In the genomic region with DNA sequence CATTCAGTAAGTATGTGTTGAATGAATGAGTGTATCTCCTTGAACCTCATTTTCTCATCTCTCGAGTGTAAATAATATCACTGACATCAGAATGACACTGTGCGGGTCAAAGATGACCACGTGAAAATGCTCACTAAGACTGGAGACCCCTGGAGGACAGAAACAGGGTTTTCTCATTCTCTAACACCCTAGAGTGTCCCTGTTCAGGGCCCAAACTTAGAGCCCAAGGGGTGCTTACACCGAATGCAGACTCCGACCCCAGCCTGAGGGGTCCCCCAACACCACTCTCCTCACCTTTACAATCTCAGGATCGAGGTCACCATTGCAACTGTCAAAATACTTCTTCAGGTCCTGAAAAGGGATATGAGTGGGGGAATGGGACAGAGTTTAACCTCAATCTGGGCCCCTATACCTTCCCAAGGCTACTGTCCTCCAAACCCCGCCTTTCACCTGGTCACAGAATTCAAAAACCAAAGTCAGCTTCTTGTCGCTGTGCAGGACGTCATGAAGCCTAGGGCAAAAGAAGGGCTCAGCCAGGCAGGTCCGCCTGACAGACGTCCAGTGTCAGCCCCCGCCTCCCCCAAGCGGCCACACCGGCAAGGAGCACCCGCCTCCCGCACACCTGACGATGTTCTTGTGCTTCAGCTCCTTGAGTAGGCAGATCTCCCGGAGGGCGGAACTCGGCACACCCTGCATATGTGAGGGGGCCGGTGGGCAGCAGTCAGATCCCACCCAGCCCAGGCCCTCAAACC, we compare ENCODE assay signal across 8 cellular contexts. TPM values are rescaled to one million over a fixed set of nuclear protein-coding genes. Genes with fewer than 3 reads are reported as not detected.
DNase-seq lines count a peak whose midpoint lies in the region; ATAC-seq, FAIRE-seq and TF ChIP-seq lines count a peak whose summit lies in the region.
"Had no signal": no experiment of that assay in that cellular context is flagged by ENCODE, and none has a peak within 500 bp of the region (broad histone marks: within the 10 kb centered on the region; RNA-seq: fewer than 3 reads in every experiment).

No MANE protein-coding gene starts in this region.

- TF ChIP-seq POLR2A in HepG2 (IDR thresholded peaks at IDR 0.05; ENCODE audit: insufficient read depth in 1 of 2, low read depth in 2 of 2, low read length in 2 of 2) = no peak

- H3K27ac Mint-ChIP-seq in CD8-positive, alpha-beta T cell = no peak overlapping the region
- H3K27ac Mint-ChIP-seq in activated B cell treated with CpG ODN at 0.5 μM for 24 hours = no peak overlapping the region

- peaks cover 8% of the 10 kb centered on the region for H3K36me3 Mint-ChIP-seq in CD8-positive, alpha-beta T cell
- H3K36me3 Mint-ChIP-seq in activated B cell treated with CpG ODN at 0.5 μM for 24 hours (ENCODE audit: low read depth) = peaks cover 7% of the 10 kb centered on the region

- no peak for FAIRE-seq in HepG2 (lab: Jason Lieb, UNC)
- FAIRE-seq: GM18507 had no signal

- WGBS in HepG2 (ENCODE audit: low lambda C conversion rate) = 67% methylated on average over 9 of the region's 21 CpGs

- H3K9me3 Mint-ChIP-seq in CD8-positive, alpha-beta T cell = no peaks in the 10 kb centered on the region
- no peaks in the 10 kb centered on the region for H3K9me3 Mint-ChIP-seq in activated B cell treated with CpG ODN at 0.5 μM for 24 hours

- H3K4me3 Mint-ChIP-seq in CD8-positive, alpha-beta T cell = peak overlapping the region; percentile 78
- H3K4me3 Mint-ChIP-seq in activated B cell treated with CpG ODN at 0.5 μM for 24 hours = peak overlapping the region; percentile 92

- POLR2A ChIA-PET in CD8-positive, alpha-beta T cell (lab: Charles Lee) = interaction anchor here (1.7 kb wide), 1 partner anchor 28 kb away, joined by 8 read pairs; a partner anchor contains a TSS
- POLR2A ChIA-PET in activated B cell treated with CpG ODN at 0.5 μM for 24 hours (lab: Charles Lee) (no interaction called here), HepG2 (lab: Yijun Ruan, JAX) (interaction anchor here (1.3 to 1.8 kb wide), 2 partner anchors 28 to 47 kb away, joined by 4 to 6 read pairs; a partner anchor contains a TSS)

- H3K27me3 ChIP-seq in CD8-positive, alpha-beta T cell (ENCODE audit: insufficient read depth, low read length) = no peaks in the 10 kb centered on the region
- H3K27me3 ChIP-seq in HepG2 (ENCODE audit: control insufficient read depth in 1 of 2, insufficient read depth in 2 of 2, low read length in 2 of 2) = no peaks in the 10 kb centered on the region; a peak in 1 of 5 replicates

- peaks cover 13% of the 10 kb centered on the region for H3K79me2 ChIP-seq in HepG2 (ENCODE audit: insufficient read depth, low read length)

- H4K20me1 ChIP-seq in HepG2 (ENCODE audit: insufficient read depth, low read length) = no peaks in the 10 kb centered on the region

- BruUV-seq in HepG2 (replicated peaks; lab: Mats Ljungman, UMichigan) = no TSS peak

- H3K27me3 Mint-ChIP-seq in CD8-positive, alpha-beta T cell (ENCODE audit: low read depth) = peaks cover 4% of the 10 kb centered on the region
- H3K27me3 Mint-ChIP-seq in activated B cell treated with CpG ODN at 0.5 μM for 24 hours = peaks cover 4% of the 10 kb centered on the region

- TF ChIP-seq EP300 in HepG2 (IDR thresholded peaks at IDR 0.05; ENCODE audit: low read depth in 2 of 2, low read length in 2 of 2) (no peak), HepG2 (CRISPR knock-in tag; IDR thresholded peaks at IDR 0.05; ENCODE audit: borderline replicate concordance) (no peak)

- TF ChIP-seq CTCF in CD8-positive, alpha-beta T cell (IDR thresholded peaks at IDR 0.05) = no peak
- TF ChIP-seq CTCF in activated B cell treated with CpG ODN at 0.5 μM for 24 hours (IDR thresholded peaks at IDR 0.05) = no peak
- peak; percentile 52; the same call in 1 of the 2 replicates for TF ChIP-seq CTCF in HepG2 (CRISPR knock-in tag; IDR thresholded peaks at IDR 0.05)

- no peak for DNase-seq in CD8-positive, alpha-beta T cell
- no peak for DNase-seq in activated B cell treated with CpG ODN at 0.5 μM for 24 hours
- no peak for DNase-seq in HepG2 (ENCODE audit: low spot score)
- DNase-seq in activated CD4-positive, alpha-beta T cell treated with anti-CD3 and anti-CD28 coated beads for 1 hour = no peak
- DNase-seq in DMS153 (lab: John Stamatoyannopoulos, UW) = no peak
- DNase-seq: NCI-H1048 had no signal

- peaks cover 39% of the 10 kb centered on the region for H3K4me1 Mint-ChIP-seq in CD8-positive, alpha-beta T cell (ENCODE audit: low read depth)
- H3K4me1 Mint-ChIP-seq in activated B cell treated with CpG ODN at 0.5 μM for 24 hours = peaks cover 36% of the 10 kb centered on the region

- no peak overlapping the region for H2AFZ ChIP-seq in HepG2 (ENCODE audit: low read length)

- no peak for TF ChIP-seq RAD21 in HepG2 (CRISPR knock-in tag; IDR thresholded peaks at IDR 0.05)

- H3K9me3 ChIP-seq in CD8-positive, alpha-beta T cell (ENCODE audit: low read length) = no peaks in the 10 kb centered on the region
- H3K9me3 ChIP-seq in HepG2 (ENCODE audit: low read length) = no peaks in the 10 kb centered on the region

- H3K4me2 ChIP-seq in HepG2 (ENCODE audit: low read depth, low read length) = peak overlapping the region; percentile 99

- peak overlapping the region; percentile 72; the same call in 1 of the 2 replicates for H3K9ac ChIP-seq in HepG2 (ENCODE audit: insufficient read depth, low read depth, low read length)

- no peak for ATAC-seq in CD8-positive, alpha-beta T cell
- ATAC-seq in activated B cell treated with CpG ODN at 0.5 μM for 24 hours (ENCODE audit: low read depth) (no peak), HepG2 (no peak), GM18909 (IDR thresholded peaks at IDR 0.05; ENCODE audit: poor library complexity, unreplicated experiment) (no peak)

- in situ Hi-C loops in HepG2 (cut with HindIII; ENCODE audit: extremely low pct_ligation_motif_present, low pct_unique_long_range_greater_than_20kb) = no loop called here

- no peak overlapping the region for H3K4me3 ChIP-seq in CD8-positive, alpha-beta T cell (ENCODE audit: low read depth, low read length)
- peak overlapping the region; percentile 75 to 90 (median 76) for H3K4me3 ChIP-seq in HepG2 (replicated peaks in 1 of 3; ENCODE audit: insufficient read depth in 1 of 3, low read depth in 2 of 3, low read length in 3 of 3)

- no peaks in the 10 kb centered on the region for H3K36me3 ChIP-seq in CD8-positive, alpha-beta T cell (ENCODE audit: insufficient read depth, low read length)
- 0 out of 5 replicates have a peak, but pooled peaks cover 0 to 2% of the 10 kb centered on the region in 2 experiments for H3K36me3 ChIP-seq in HepG2 (replicated peaks in 1 of 2; ENCODE audit: control insufficient read depth in 1 of 2, insufficient read depth in 2 of 2, low read length in 2 of 2)

- intact Hi-C loops in CD8-positive, alpha-beta T cell (cut with DNase I, micrococcal nuclease) = loop anchor here (5.0 to 10.0 kb wide), 4 partner anchors 39 to 1432 kb away; a partner anchor contains a TSS
- intact Hi-C loops in activated B cell treated with CpG ODN at 0.5 μM for 24 hours (cut with micrococcal nuclease) = loop anchor here (10.0 kb wide), 2 partner anchors 288 to 1222 kb away; a partner anchor contains a TSS
- intact Hi-C loops in HepG2 (cut with micrococcal nuclease; ENCODE audit: unreplicated experiment) = no loop called here

- peaks cover 42% of the 10 kb centered on the region for H3K4me1 ChIP-seq in CD8-positive, alpha-beta T cell (ENCODE audit: insufficient read depth, low read length)
- peaks cover 34% of the 10 kb centered on the region for H3K4me1 ChIP-seq in HepG2 (ENCODE audit: insufficient read depth, low read length)

- no peak overlapping the region for H3K27ac ChIP-seq in CD8-positive, alpha-beta T cell (ENCODE audit: low read depth, low read length)
- no peak overlapping the region for H3K27ac ChIP-seq in HepG2 (ENCODE audit: extremely low read length, insufficient read depth, low read length)

- CTCF ChIA-PET in CD8-positive, alpha-beta T cell (lab: Charles Lee) = interaction anchor here (1.0 kb wide), 1 partner anchor 38 kb away, joined by 4 read pairs; no protein-coding TSS in a partner anchor
- CTCF ChIA-PET in activated B cell treated with CpG ODN at 0.5 μM for 24 hours (lab: Charles Lee) (no interaction called here), HepG2 (lab: Yijun Ruan, JAX; ENCODE audit: low intra/inter-chr PET ratio, low total read pairs) (interaction anchor here (0.7 kb wide), 1 partner anchor 28 kb away, joined by 3 read pairs; a partner anchor contains a TSS)

RNA-seq across cellular contexts. Expression of a gene that starts 1.2 kb away (rescaled TPM):
- total RNA-seq in CD8-positive, alpha-beta T cell = 1 to 10 TPM; 1.9 to 2.7 TPM
- total RNA-seq in activated B cell treated with CpG ODN at 0.5 μM for 24 hours (7.5 and 8.1 TPM in 2 replicates), HepG2 (2016; rRNA removed; fragmentation: Illumina TruSeq; extraction: Trizol) (21.3 and 22.6 TPM in 2 replicates)
- total RNA-seq in HepG2 (2016; cell fraction: cytosol; rRNA removed; fragmentation: Illumina TruSeq; extraction: Trizol; ENCODE audit: low read depth) = 12.6 and 13.7 TPM in 2 replicates
- total RNA-seq in HepG2 (2016; cell fraction: insoluble cytoplasmic fraction; rRNA removed; fragmentation: Illumina TruSeq; extraction: Trizol) = 20.7 and 24.2 TPM in 2 replicates
- 11.2 and 14.0 TPM in 2 replicates for total RNA-seq in HepG2 (2016; cell fraction: membrane; rRNA removed; fragmentation: Illumina TruSeq; extraction: Trizol)
- total RNA-seq in HepG2 (2016; cell fraction: nucleus; rRNA removed; fragmentation: Illumina TruSeq; extraction: Trizol) = 11.2 and 11.8 TPM in 2 replicates
- 16.4 and 17.3 TPM in 2 replicates for polyA plus RNA-seq in HepG2 (2011; rRNA removed)
- 19.6 and 22.3 TPM in 2 replicates for polyA plus RNA-seq in HepG2 (2011; cell fraction: cytosol; rRNA removed)
- polyA plus RNA-seq in HepG2 (2011; cell fraction: nucleus; rRNA removed) = 13.9 TPM in 2 replicates
- polyA plus RNA-seq in HepG2 (2012) = 12.1 and 12.5 TPM in 2 replicates
- 8.2 and 9.4 TPM in 2 replicates for polyA plus RNA-seq in HepG2 (2016; cell fraction: cytosol; fragmentation: Illumina TruSeq; extraction: Trizol; ENCODE audit: low read depth)
- 24.7 and 27.5 TPM in 2 replicates for polyA plus RNA-seq in HepG2 (2016; cell fraction: insoluble cytoplasmic fraction; fragmentation: Illumina TruSeq; extraction: Trizol; ENCODE audit: low read depth)
- polyA plus RNA-seq in HepG2 (2016; cell fraction: membrane; fragmentation: Illumina TruSeq; extraction: Trizol; ENCODE audit: low read depth) = 9.4 and 11.3 TPM in 2 replicates
- polyA plus RNA-seq in HepG2 (2016; cell fraction: nucleus; fragmentation: Illumina TruSeq; extraction: Trizol; ENCODE audit: insufficient read depth, low read depth) = 18.0 and 20.6 TPM in 2 replicates
- 36.0 and 75.6 TPM in 2 replicates for polyA minus RNA-seq in HepG2 (2011; rRNA and poly(A)+ RNA removed; ENCODE audit: low replicate concordance)
- polyA minus RNA-seq in HepG2 (2011; cell fraction: cytosol; rRNA and poly(A)+ RNA removed) = 8.6 and 12.4 TPM in 2 replicates
- polyA minus RNA-seq in HepG2 (2011; cell fraction: nucleus; rRNA and poly(A)+ RNA removed) = 7.0 and 11.7 TPM in 2 replicates

RNA-seq across cellular contexts. Expression of a gene that starts 2.9 kb away (rescaled TPM):
- total RNA-seq in CD8-positive, alpha-beta T cell = 10 to 100 TPM; 25.5 to 29.1 TPM
- total RNA-seq in activated B cell treated with CpG ODN at 0.5 μM for 24 hours (69.1 and 72.5 TPM in 2 replicates), HepG2 (2016; rRNA removed; fragmentation: Illumina TruSeq; extraction: Trizol) (47.4 and 73.4 TPM in 2 replicates)
- 8.6 and 14.7 TPM in 2 replicates for total RNA-seq in HepG2 (2016; cell fraction: cytosol; rRNA removed; fragmentation: Illumina TruSeq; extraction: Trizol; ENCODE audit: low read depth)
- 34.8 and 77.4 TPM in 2 replicates for total RNA-seq in HepG2 (2016; cell fraction: insoluble cytoplasmic fraction; rRNA removed; fragmentation: Illumina TruSeq; extraction: Trizol)
- total RNA-seq in HepG2 (2016; cell fraction: membrane; rRNA removed; fragmentation: Illumina TruSeq; extraction: Trizol) = 26.6 and 30.8 TPM in 2 replicates
- 63.4 and 65.4 TPM in 2 replicates for total RNA-seq in HepG2 (2016; cell fraction: nucleus; rRNA removed; fragmentation: Illumina TruSeq; extraction: Trizol)
- 46.0 and 51.9 TPM in 2 replicates for polyA plus RNA-seq in HepG2 (2011; rRNA removed)
- 27.2 and 39.8 TPM in 2 replicates for polyA plus RNA-seq in HepG2 (2011; cell fraction: cytosol; rRNA removed)
- polyA plus RNA-seq in HepG2 (2011; cell fraction: nucleus; rRNA removed) = 152 and 184 TPM in 2 replicates
- 43.5 and 58.1 TPM in 2 replicates for polyA plus RNA-seq in HepG2 (2012)
- polyA plus RNA-seq in HepG2 (2016; cell fraction: cytosol; fragmentation: Illumina TruSeq; extraction: Trizol; ENCODE audit: low read depth) = 13.4 and 18.9 TPM in 2 replicates
- polyA plus RNA-seq in HepG2 (2016; cell fraction: insoluble cytoplasmic fraction; fragmentation: Illumina TruSeq; extraction: Trizol; ENCODE audit: low read depth) = 43.1 and 59.0 TPM in 2 replicates
- 34.8 and 39.1 TPM in 2 replicates for polyA plus RNA-seq in HepG2 (2016; cell fraction: membrane; fragmentation: Illumina TruSeq; extraction: Trizol; ENCODE audit: low read depth)
- 204 and 209 TPM in 2 replicates for polyA plus RNA-seq in HepG2 (2016; cell fraction: nucleus; fragmentation: Illumina TruSeq; extraction: Trizol; ENCODE audit: insufficient read depth, low read depth)
- 135 and 192 TPM in 2 replicates for polyA minus RNA-seq in HepG2 (2011; rRNA and poly(A)+ RNA removed; ENCODE audit: low replicate concordance)
- 36.1 and 36.4 TPM in 2 replicates for polyA minus RNA-seq in HepG2 (2011; cell fraction: cytosol; rRNA and poly(A)+ RNA removed)
- 37.8 and 40.6 TPM in 2 replicates for polyA minus RNA-seq in HepG2 (2011; cell fraction: nucleus; rRNA and poly(A)+ RNA removed)

RNA-seq across cellular contexts. Expression of a gene that starts 8.1 kb away (rescaled TPM):
- total RNA-seq in CD8-positive, alpha-beta T cell = 1 to 10 TPM; 6.7 to 8.6 TPM
- 1.2 TPM in 2 replicates for total RNA-seq in activated B cell treated with CpG ODN at 0.5 μM for 24 hours
- not detected in 2 replicates for total RNA-seq in HepG2 (2016; rRNA removed; fragmentation: Illumina TruSeq; extraction: Trizol)
- total RNA-seq in HepG2 (2016; cell fraction: cytosol; rRNA removed; fragmentation: Illumina TruSeq; extraction: Trizol; ENCODE audit: low read depth) = not detected in 2 replicates
- total RNA-seq in HepG2 (2016; cell fraction: insoluble cytoplasmic fraction; rRNA removed; fragmentation: Illumina TruSeq; extraction: Trizol) = 0.11 TPM in 1 of 2 replicates, not detected in the other
- total RNA-seq in HepG2 (2016; cell fraction: membrane; rRNA removed; fragmentation: Illumina TruSeq; extraction: Trizol) = not detected in 2 replicates
- 0.28 TPM in 1 of 2 replicates, not detected in the other for total RNA-seq in HepG2 (2016; cell fraction: nucleus; rRNA removed; fragmentation: Illumina TruSeq; extraction: Trizol)
- polyA plus RNA-seq in HepG2 (2011; rRNA removed) = 0.50 and 0.51 TPM in 2 replicates
- polyA plus RNA-seq in HepG2 (2011; cell fraction: cytosol; rRNA removed) = 0.11 and 0.27 TPM in 2 replicates
- polyA plus RNA-seq in HepG2 (2011; cell fraction: nucleus; rRNA removed) = 4.2 and 4.6 TPM in 2 replicates
- polyA plus RNA-seq in HepG2 (2012) = 0.56 and 1.0 TPM in 2 replicates
- not detected in 2 replicates for polyA plus RNA-seq in HepG2 (2016; cell fraction: cytosol; fragmentation: Illumina TruSeq; extraction: Trizol; ENCODE audit: low read depth)
- not detected in 2 replicates for polyA plus RNA-seq in HepG2 (2016; cell fraction: insoluble cytoplasmic fraction; fragmentation: Illumina TruSeq; extraction: Trizol; ENCODE audit: low read depth)
- not detected in 2 replicates for polyA plus RNA-seq in HepG2 (2016; cell fraction: membrane; fragmentation: Illumina TruSeq; extraction: Trizol; ENCODE audit: low read depth)
- 0.38 and 0.67 TPM in 2 replicates for polyA plus RNA-seq in HepG2 (2016; cell fraction: nucleus; fragmentation: Illumina TruSeq; extraction: Trizol; ENCODE audit: insufficient read depth, low read depth)
- 0.48 and 3.4 TPM in 2 replicates for polyA minus RNA-seq in HepG2 (2011; rRNA and poly(A)+ RNA removed; ENCODE audit: low replicate concordance)
- not detected in 2 replicates for polyA minus RNA-seq in HepG2 (2011; cell fraction: cytosol; rRNA and poly(A)+ RNA removed)
- 0.25 and 0.52 TPM in 2 replicates for polyA minus RNA-seq in HepG2 (2011; cell fraction: nucleus; rRNA and poly(A)+ RNA removed)

RNA-seq across cellular contexts. Expression of a gene that starts 24.1 kb away (rescaled TPM):
- total RNA-seq in CD8-positive, alpha-beta T cell = 10 to 100 TPM; 56.3 to 62.9 TPM
- total RNA-seq in activated B cell treated with CpG ODN at 0.5 μM for 24 hours (97.6 and 103 TPM in 2 replicates), HepG2 (2016; rRNA removed; fragmentation: Illumina TruSeq; extraction: Trizol) (33.0 and 52.9 TPM in 2 replicates)
- 29.1 and 30.5 TPM in 2 replicates for total RNA-seq in HepG2 (2016; cell fraction: cytosol; rRNA removed; fragmentation: Illumina TruSeq; extraction: Trizol; ENCODE audit: low read depth)
- total RNA-seq in HepG2 (2016; cell fraction: insoluble cytoplasmic fraction; rRNA removed; fragmentation: Illumina TruSeq; extraction: Trizol) = 32.4 and 60.3 TPM in 2 replicates
- total RNA-seq in HepG2 (2016; cell fraction: membrane; rRNA removed; fragmentation: Illumina TruSeq; extraction: Trizol) = 41.0 and 43.4 TPM in 2 replicates
- total RNA-seq in HepG2 (2016; cell fraction: nucleus; rRNA removed; fragmentation: Illumina TruSeq; extraction: Trizol) = 51.3 and 66.2 TPM in 2 replicates
- polyA plus RNA-seq in HepG2 (2011; rRNA removed) = 55.7 and 69.5 TPM in 2 replicates
- polyA plus RNA-seq in HepG2 (2011; cell fraction: cytosol; rRNA removed) = 26.4 and 50.0 TPM in 2 replicates
- polyA plus RNA-seq in HepG2 (2011; cell fraction: nucleus; rRNA removed) = 502 and 643 TPM in 2 replicates
- 25.5 and 34.3 TPM in 2 replicates for polyA plus RNA-seq in HepG2 (2012)
- 23.6 and 24.6 TPM in 2 replicates for polyA plus RNA-seq in HepG2 (2016; cell fraction: cytosol; fragmentation: Illumina TruSeq; extraction: Trizol; ENCODE audit: low read depth)
- polyA plus RNA-seq in HepG2 (2016; cell fraction: insoluble cytoplasmic fraction; fragmentation: Illumina TruSeq; extraction: Trizol; ENCODE audit: low read depth) = 29.6 and 34.7 TPM in 2 replicates
- 31.2 and 34.1 TPM in 2 replicates for polyA plus RNA-seq in HepG2 (2016; cell fraction: membrane; fragmentation: Illumina TruSeq; extraction: Trizol; ENCODE audit: low read depth)
- polyA plus RNA-seq in HepG2 (2016; cell fraction: nucleus; fragmentation: Illumina TruSeq; extraction: Trizol; ENCODE audit: insufficient read depth, low read depth) = 122 and 126 TPM in 2 replicates
- 72.5 and 75.7 TPM in 2 replicates for polyA minus RNA-seq in HepG2 (2011; rRNA and poly(A)+ RNA removed; ENCODE audit: low replicate concordance)
- polyA minus RNA-seq in HepG2 (2011; cell fraction: cytosol; rRNA and poly(A)+ RNA removed) = 14.0 and 16.2 TPM in 2 replicates
- 80.8 and 95.9 TPM in 2 replicates for polyA minus RNA-seq in HepG2 (2011; cell fraction: nucleus; rRNA and poly(A)+ RNA removed)

RNA-seq across cellular contexts. Expression of a gene that starts 26.8 kb away (rescaled TPM):
- total RNA-seq in CD8-positive, alpha-beta T cell = 10 to 100 TPM; 42.3 to 44.6 TPM
- total RNA-seq in activated B cell treated with CpG ODN at 0.5 μM for 24 hours (40.5 and 43.5 TPM in 2 replicates), HepG2 (2016; rRNA removed; fragmentation: Illumina TruSeq; extraction: Trizol) (31.8 and 51.6 TPM in 2 replicates)
- total RNA-seq in HepG2 (2016; cell fraction: cytosol; rRNA removed; fragmentation: Illumina TruSeq; extraction: Trizol; ENCODE audit: low read depth) = 65.7 and 75.8 TPM in 2 replicates
- 32.2 and 52.0 TPM in 2 replicates for total RNA-seq in HepG2 (2016; cell fraction: insoluble cytoplasmic fraction; rRNA removed; fragmentation: Illumina TruSeq; extraction: Trizol)
- total RNA-seq in HepG2 (2016; cell fraction: membrane; rRNA removed; fragmentation: Illumina TruSeq; extraction: Trizol) = 89.1 and 106 TPM in 2 replicates
- 25.0 and 26.7 TPM in 2 replicates for total RNA-seq in HepG2 (2016; cell fraction: nucleus; rRNA removed; fragmentation: Illumina TruSeq; extraction: Trizol)
- 44.8 and 47.8 TPM in 2 replicates for polyA plus RNA-seq in HepG2 (2011; rRNA removed)
- 27.8 and 54.6 TPM in 2 replicates for polyA plus RNA-seq in HepG2 (2011; cell fraction: cytosol; rRNA removed)
- polyA plus RNA-seq in HepG2 (2011; cell fraction: nucleus; rRNA removed) = 66.5 and 75.5 TPM in 2 replicates
- 33.8 and 40.3 TPM in 2 replicates for polyA plus RNA-seq in HepG2 (2012)
- 123 and 138 TPM in 2 replicates for polyA plus RNA-seq in HepG2 (2016; cell fraction: cytosol; fragmentation: Illumina TruSeq; extraction: Trizol; ENCODE audit: low read depth)
- 51.6 and 55.5 TPM in 2 replicates for polyA plus RNA-seq in HepG2 (2016; cell fraction: insoluble cytoplasmic fraction; fragmentation: Illumina TruSeq; extraction: Trizol; ENCODE audit: low read depth)
- 146 and 154 TPM in 2 replicates for polyA plus RNA-seq in HepG2 (2016; cell fraction: membrane; fragmentation: Illumina TruSeq; extraction: Trizol; ENCODE audit: low read depth)
- polyA plus RNA-seq in HepG2 (2016; cell fraction: nucleus; fragmentation: Illumina TruSeq; extraction: Trizol; ENCODE audit: insufficient read depth, low read depth) = 85.5 and 89.1 TPM in 2 replicates
- 5.6 and 25.8 TPM in 2 replicates for polyA minus RNA-seq in HepG2 (2011; rRNA and poly(A)+ RNA removed; ENCODE audit: low replicate concordance)
- polyA minus RNA-seq in HepG2 (2011; cell fraction: cytosol; rRNA and poly(A)+ RNA removed) = 22.8 and 25.2 TPM in 2 replicates
- polyA minus RNA-seq in HepG2 (2011; cell fraction: nucleus; rRNA and poly(A)+ RNA removed) = 5.6 and 6.3 TPM in 2 replicates
